In genomic region chr20:44734938-44735337, GRCh38 we compare ENCODE assay signal across 10 cellular contexts. TPM values are rescaled to one million over a fixed set of nuclear protein-coding genes. Genes with fewer than 3 reads are reported as not detected.
A peak's percentile ranks its signal among the peaks of the same experiment; 100 is the strongest.
DNase-seq lines count a peak whose midpoint lies in the region; ATAC-seq and TF ChIP-seq lines count a peak whose summit lies in the region.
"Had no signal": no experiment of that assay in that cellular context is flagged by ENCODE, and none has a peak within 500 bp of the region (broad histone marks: within the 10 kb centered on the region; RNA-seq: fewer than 3 reads in every experiment).

No MANE protein-coding gene starts in this region.

- no peak for TF ChIP-seq CTCF in coronary artery (IDR thresholded peaks at IDR 0.05)

- no peak overlapping the region for H3K4me3 ChIP-seq in coronary artery

- peak; percentile 45 for DNase-seq in Caki2 (ENCODE audit: low read depth)
- peak; percentile 83 for DNase-seq in M059J (ENCODE audit: low read depth)
- no peak for DNase-seq in coronary artery (ENCODE audit: low spot score)
- DNase-seq in myocyte (ENCODE audit: low read depth), result peak; percentile 56
- no peak for DNase-seq in ureter (ENCODE audit: low spot score)
- DNase-seq in stimulated activated CD4-positive, alpha-beta T cell treated with anti-CD3 and anti-CD28 coated beads, Interleukin-1b, Interleukin-23, amount 100 ng/mL, for 48 hours, result no peak
- DNase-seq: activated CD4-positive, alpha-beta T cell treated with anti-CD3 and anti-CD28 coated beads, Interleukin-2, amount 10 ng/mL, durations not matched to agents 7 days and 5 days; NCI-H1694 had no signal

- ATAC-seq in GM19351 (IDR thresholded peaks at IDR 0.05; ENCODE audit: unreplicated experiment) (no peak), HG03280 (IDR thresholded peaks at IDR 0.05; ENCODE audit: unreplicated experiment) (no peak)

- in situ Hi-C loops in Caki2 (cut with HindIII; ENCODE audit: low pct_unique_long_range_greater_than_20kb, low sequenced_read_pairs), result loop anchor here (10.0 kb wide), 1 partner anchor 130 kb away; no protein-coding TSS in a partner anchor

- H3K27ac ChIP-seq in coronary artery, result peak overlapping the region; percentile 61 to 92

RNA-seq across cellular contexts. Expression of gene KCNK15, which starts 10.7 kb away (rescaled TPM):
- total RNA-seq in Caki2 (2014; rRNA removed; shearing (Covaris generic); ENCODE audit: low replicate concordance), result not detected in 2 replicates
- total RNA-seq in M059J (2014; rRNA removed; shearing (Covaris generic)), result not detected in 2 replicates
- total RNA-seq in myocyte (not detected in 2 replicates), ureter (3.4 TPM)
- 0.24 TPM for polyA plus RNA-seq in myocyte (2012)
- total RNA-seq: activated CD4-positive, alpha-beta T cell treated with anti-CD3 and anti-CD28 coated beads, Interleukin-2, amount 10 ng/mL, durations not matched to agents 7 days and 5 days had no signal

RNA-seq across cellular contexts. Expression of gene CCN5, which starts 19.8 kb away (rescaled TPM):
- 39.7 and 55.7 TPM in 2 replicates for total RNA-seq in Caki2 (2014; rRNA removed; shearing (Covaris generic); ENCODE audit: low replicate concordance)
- 0.44 TPM in 1 of 2 replicates, not detected in the other for total RNA-seq in M059J (2014; rRNA removed; shearing (Covaris generic))
- total RNA-seq in myocyte, result 0.16 and 0.19 TPM in 2 replicates
- polyA plus RNA-seq in myocyte (2012), result 1.5 TPM
- total RNA-seq in ureter, result 1.1 TPM
- total RNA-seq: activated CD4-positive, alpha-beta T cell treated with anti-CD3 and anti-CD28 coated beads, Interleukin-2, amount 10 ng/mL, durations not matched to agents 7 days and 5 days had no signal

Comparison
In these comparisons a context has a peak if more than half of its experiments do, and no peak if none do; other contexts are left out.
1. DNase-seq: peak in Caki2 (single experiment), M059J (single experiment) and myocyte (single experiment); none in coronary artery (single experiment), ureter (single experiment) and stimulated activated CD4-positive, alpha-beta T cell treated with anti-CD3 and anti-CD28 coated beads, Interleukin-1b, Interleukin-23, amount 100 ng/mL, for 48 hours (single experiment).
2. RNA of gene CCN5, which starts 19.8 kb away (total RNA-seq): 39.7 to 55.7 TPM in Caki2; 1.1 TPM in ureter (single experiment), 0.44 TPM in M059J and 0.16 to 0.19 TPM in myocyte; every median in the first group is over 10 times any median in the second.